In the genomic region with DNA sequence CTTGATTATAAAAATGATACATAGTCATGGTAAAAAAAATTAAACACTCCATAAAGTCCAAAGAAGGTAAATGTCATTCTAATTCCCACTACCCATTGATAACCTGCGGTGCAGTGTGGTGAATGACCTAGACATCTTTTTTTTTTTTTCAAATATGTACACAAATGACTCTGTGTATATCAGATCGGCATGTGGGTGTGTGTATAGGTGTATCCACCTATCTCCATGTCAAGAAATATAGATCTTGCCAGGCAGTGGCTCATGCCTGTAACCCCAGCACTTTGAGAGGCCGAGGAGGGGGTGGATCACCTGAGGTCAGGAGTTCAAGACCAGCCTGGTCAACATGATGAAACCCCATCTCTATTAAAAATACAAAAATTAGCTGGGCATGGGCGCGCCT, we compare ENCODE assay signal across 38 cellular contexts.
"Had no signal": no experiment of that assay in that cellular context is flagged by ENCODE, and none has a peak within 500 bp of the region (broad histone marks: within the 10 kb centered on the region; RNA-seq: fewer than 3 reads in every experiment).

No MANE protein-coding gene starts in this region.

- H3K9me3 Mint-ChIP-seq: activated B cell treated with CpG ODN at 0.5 μM for 24 hours; activated CD4-positive, alpha-beta memory T cell treated with anti-CD3 and anti-CD28 coated beads for 36 hours; activated CD8-positive, alpha-beta T cell treated with anti-CD3 and anti-CD28 coated beads for 36 hours; activated naive CD4-positive, alpha-beta T cell treated with anti-CD3 and anti-CD28 coated beads for 36 hours; activated naive CD4-positive, alpha-beta T cell treated with anti-CD3 and anti-CD28 coated beads, Interleukin-2, amount 50 U/mL, for 72 hours; activated naive CD8-positive, alpha-beta T cell treated with anti-CD3 and anti-CD28 coated beads for 36 hours; activated T-cell treated with anti-CD3 and anti-CD28 coated beads, Interleukin-2, amount 50 U/mL, for 4 hours; activated T-cell treated with anti-CD3 and anti-CD28 coated beads, Interleukin-2, amount 50 U/mL, for 72 hours; activated T-helper 1 cell treated with anti-CD3 and anti-CD28 coated beads, Interleukin-12 subunit alpha, Interleukin-12 subunit beta, Interleukin-2, Interleukin-4 antibody, amounts not matched to agents 30 ng/mL and 10 ng/mL and 1 ng/mL, durations not matched to agents 14 hours and 24 hours and 36 hours; activated T-helper 17 cell treated with anti-CD3 and anti-CD28 coated beads, Interleukin-2, amount 50 U/mL, for 72 hours; central memory CD8-positive, alpha-beta T cell; T-helper 1 cell treated with Interleukin-12 subunit alpha and Interleukin-12 subunit beta and Interleukin-4 antibody, amounts not matched to agents 30 μg/mL and 1 μg/mL, for 36 hours; T-helper 2 cell treated with Interferon-gamma antibody and Interleukin-4, amounts not matched to agents 5 μg/mL and 100 μg/mL, for 36 hours had no signal

- H3K4me1 Mint-ChIP-seq: activated B cell treated with CpG ODN at 0.5 μM for 24 hours; activated naive CD8-positive, alpha-beta T cell treated with anti-CD3 and anti-CD28 coated beads for 36 hours; activated T-helper 17 cell treated with anti-CD3 and anti-CD28 coated beads, Interleukin-2, amount 50 U/mL, for 72 hours; central memory CD8-positive, alpha-beta T cell had no signal

- H3K4me3 Mint-ChIP-seq: activated B cell treated with CpG ODN at 0.5 μM for 24 hours; activated CD4-positive, alpha-beta memory T cell treated with anti-CD3 and anti-CD28 coated beads for 36 hours; activated CD8-positive, alpha-beta T cell treated with anti-CD3 and anti-CD28 coated beads for 36 hours; activated naive CD4-positive, alpha-beta T cell treated with anti-CD3 and anti-CD28 coated beads for 36 hours; activated naive CD8-positive, alpha-beta T cell treated with anti-CD3 and anti-CD28 coated beads for 36 hours; activated T-cell treated with anti-CD3 and anti-CD28 coated beads, Interleukin-2, amount 50 U/mL, for 4 hours; activated T-cell treated with anti-CD3 and anti-CD28 coated beads, Interleukin-2, amount 50 U/mL, for 72 hours; activated T-helper 1 cell treated with anti-CD3 and anti-CD28 coated beads, Interleukin-12 subunit alpha, Interleukin-12 subunit beta, Interleukin-2, Interleukin-4 antibody, amounts not matched to agents 30 ng/mL and 10 ng/mL and 1 ng/mL, durations not matched to agents 14 hours and 24 hours and 36 hours; activated T-helper 17 cell treated with anti-CD3 and anti-CD28 coated beads, Interleukin-2, amount 50 U/mL, for 72 hours; central memory CD8-positive, alpha-beta T cell; T-helper 1 cell treated with Interleukin-12 subunit alpha and Interleukin-12 subunit beta and Interleukin-4 antibody, amounts not matched to agents 30 μg/mL and 1 μg/mL, for 36 hours; T-helper 2 cell treated with Interferon-gamma antibody and Interleukin-4, amounts not matched to agents 5 μg/mL and 100 μg/mL, for 36 hours had no signal

- H3K27ac Mint-ChIP-seq: activated B cell treated with CpG ODN at 0.5 μM for 24 hours; activated CD4-positive, alpha-beta memory T cell treated with anti-CD3 and anti-CD28 coated beads for 36 hours; activated CD8-positive, alpha-beta T cell treated with anti-CD3 and anti-CD28 coated beads for 36 hours; activated naive CD4-positive, alpha-beta T cell treated with anti-CD3 and anti-CD28 coated beads for 36 hours; activated naive CD4-positive, alpha-beta T cell treated with anti-CD3 and anti-CD28 coated beads, Interleukin-2, amount 50 U/mL, for 72 hours; activated naive CD8-positive, alpha-beta T cell treated with anti-CD3 and anti-CD28 coated beads for 36 hours; activated T-cell treated with anti-CD3 and anti-CD28 coated beads, Interleukin-2, amount 50 U/mL, for 72 hours; activated T-helper 1 cell treated with anti-CD3 and anti-CD28 coated beads, Interleukin-12 subunit alpha, Interleukin-12 subunit beta, Interleukin-2, Interleukin-4 antibody, amounts not matched to agents 30 ng/mL and 10 ng/mL and 1 ng/mL, durations not matched to agents 14 hours and 24 hours and 36 hours; activated T-helper 17 cell treated with anti-CD3 and anti-CD28 coated beads, Interleukin-2, amount 50 U/mL, for 72 hours; T-helper 1 cell treated with Interleukin-12 subunit alpha and Interleukin-12 subunit beta and Interleukin-4 antibody, amounts not matched to agents 30 μg/mL and 1 μg/mL, for 36 hours; T-helper 2 cell treated with Interferon-gamma antibody and Interleukin-4, amounts not matched to agents 5 μg/mL and 100 μg/mL, for 36 hours had no signal

- FAIRE-seq: astrocyte, TTC549 had no signal

- H3K36me3 Mint-ChIP-seq: activated CD4-positive, alpha-beta memory T cell treated with anti-CD3 and anti-CD28 coated beads for 36 hours; activated naive CD4-positive, alpha-beta T cell treated with anti-CD3 and anti-CD28 coated beads, Interleukin-2, amount 50 U/mL, for 72 hours; activated naive CD8-positive, alpha-beta T cell treated with anti-CD3 and anti-CD28 coated beads for 36 hours had no signal

- H3K27me3 ChIP-seq: adrenal gland, body of pancreas, brain microvascular endothelial cell, breast epithelium, cardiac muscle cell had no signal

- ATAC-seq: activated CD8-positive, alpha-beta T cell treated with anti-CD3 and anti-CD28 coated beads for 36 hours; activated naive CD4-positive, alpha-beta T cell treated with anti-CD3 and anti-CD28 coated beads, Interleukin-2, amount 50 U/mL, for 72 hours; activated T-cell treated with anti-CD3 and anti-CD28 coated beads, Interleukin-2, amount 50 U/mL, for 4 hours; activated T-cell treated with anti-CD3 and anti-CD28 coated beads, Interleukin-2, amount 50 U/mL, for 72 hours; activated T-helper 17 cell treated with anti-CD3 and anti-CD28 coated beads, Interleukin-2, amount 50 U/mL, for 72 hours; body of pancreas had no signal

- DNase-seq: activated B cell treated with CpG ODN at 0.5 μM for 24 hours; activated CD4-positive, alpha-beta memory T cell treated with anti-CD3 and anti-CD28 coated beads for 36 hours; activated CD4-positive, alpha-beta T cell treated with anti-CD3 and anti-CD28 coated beads for 48 hours; activated CD4-positive, alpha-beta T cell treated with anti-CD3 and anti-CD28 coated beads, Interleukin-2, amount 50 U/mL, for 1 hour; activated CD4-positive, alpha-beta T cell treated with anti-CD3 and anti-CD28 coated beads, Interleukin-2, amount 50 U/mL, for 4 hours; activated CD4-positive, CD25-positive, alpha-beta regulatory T cell treated with anti-CD3 and anti-CD28 coated beads, Interleukin-2, amount 50 U/mL, for 72 hours; activated CD8-positive, alpha-beta memory T cell treated with anti-CD3 and anti-CD28 coated beads, Interleukin-2, amount 50 U/mL, for 4 hours; activated CD8-positive, alpha-beta T cell treated with anti-CD3 and anti-CD28 coated beads for 36 hours; activated effector memory CD4-positive, alpha-beta T cell treated with anti-CD3 and anti-CD28 coated beads, Interleukin-2, amount 50 U/mL, for 16 hours; activated gamma-delta T cell treated with Interleukin-2 at 50 U/mL for 16 hours; activated naive CD4-positive, alpha-beta T cell; activated naive CD4-positive, alpha-beta T cell treated with anti-CD3 and anti-CD28 coated beads for 36 hours; activated naive CD4-positive, alpha-beta T cell treated with anti-CD3 and anti-CD28 coated beads, Interleukin-2, amount 50 U/mL, for 16 hours; activated naive CD8-positive, alpha-beta T cell treated with anti-CD3 and anti-CD28 coated beads for 36 hours; activated T-cell treated with anti-CD3 and anti-CD28 coated beads for 4 hours; activated T-cell treated with anti-CD3 and anti-CD28 coated beads, Interleukin-2, amount 50 U/mL, for 1 hour; activated T-cell treated with anti-CD3 and anti-CD28 coated beads, Interleukin-2, amount 50 U/mL, for 4 hours; activated T-cell treated with anti-CD3 and anti-CD28 coated beads, Interleukin-2, amount 50 U/mL, for 72 hours; adrenal gland; amniotic stem cell; aorta; body of pancreas; brain microvascular endothelial cell; caudate nucleus; cerebellar nuclear complex; T-helper 1 cell; T-helper 2 cell; T-helper 9 cell had no signal

- H3K4me3 ChIP-seq: adrenal gland, body of pancreas, breast epithelium, cardiac muscle cell had no signal

- H3K36me3 ChIP-seq: adrenal gland, brain microvascular endothelial cell, breast epithelium, cardiac muscle cell had no signal
